In the genomic region with DNA sequence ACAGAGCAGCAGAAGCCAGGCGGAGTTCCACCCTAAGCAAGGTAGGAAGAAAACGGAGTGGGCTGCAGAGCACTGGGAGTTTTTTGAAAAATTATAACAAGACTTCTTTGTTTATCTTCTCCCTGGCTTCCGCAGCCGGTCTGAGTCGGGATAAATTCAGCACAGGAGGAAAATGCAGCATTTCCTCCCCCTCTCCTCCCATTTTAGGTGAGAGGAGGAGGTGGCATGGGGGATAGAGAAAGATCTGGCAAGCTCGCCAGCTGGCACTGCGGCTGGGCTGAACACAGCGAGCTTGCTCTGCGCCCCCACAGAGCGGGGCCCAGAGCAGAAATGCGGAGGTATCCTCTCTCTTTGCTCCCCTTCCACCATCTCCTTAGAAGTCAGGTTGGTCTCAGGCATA, we compare ENCODE assay signal across 19 cellular contexts. TPM values are rescaled to one million over a fixed set of nuclear protein-coding genes. Genes with fewer than 3 reads are reported as not detected.
"Had no signal": no experiment of that assay in that cellular context is flagged by ENCODE, and none has a peak within 500 bp of the region (broad histone marks: within the 10 kb centered on the region; RNA-seq: fewer than 3 reads in every experiment).

No MANE protein-coding gene starts in this region.

- H3K27ac Mint-ChIP-seq: activated CD4-positive, alpha-beta T cell treated with anti-CD3 and anti-CD28 coated beads, Interleukin-2, amount 10 ng/mL, durations not matched to agents 7 days and 5 days; activated naive CD8-positive, alpha-beta T cell treated with anti-CD3 and anti-CD28 coated beads, Interleukin-2, amount 10 ng/mL, durations not matched to agents 7 days and 5 days; memory B cell; natural killer cell had no signal

- DNase-seq: activated CD4-positive, alpha-beta T cell treated with anti-CD3 and anti-CD28 coated beads, Interleukin-2, amount 10 ng/mL, durations not matched to agents 7 days and 5 days; activated CD8-positive, alpha-beta memory T cell treated with anti-CD3 and anti-CD28 coated beads for 24 hours; activated gamma-delta T cell treated with Interleukin-2 at 50 U/mL for 16 hours; activated naive CD8-positive, alpha-beta T cell treated with anti-CD3 and anti-CD28 coated beads, Interleukin-2, amount 10 ng/mL, durations not matched to agents 7 days and 5 days; kidney; left ventricle myocardium superior; natural killer cell; psoas muscle; right lobe of liver; stimulated activated naive CD8-positive, alpha-beta T cell treated with anti-CD3 and anti-CD28 coated beads, Interleukin-15, Interleukin-2, amounts not matched to agents 100 U/mL and 50 U/mL, for 24 hours; SW 1271; thyroid gland; uterus had no signal

- H3K27ac ChIP-seq: ascending aorta, psoas muscle, right lobe of liver, thyroid gland, uterus had no signal

- H3K36me3 Mint-ChIP-seq: activated naive CD8-positive, alpha-beta T cell treated with anti-CD3 and anti-CD28 coated beads, Interleukin-2, amount 10 ng/mL, durations not matched to agents 7 days and 5 days; memory B cell; natural killer cell had no signal

- H3K36me3 ChIP-seq: ascending aorta, right lobe of liver, thyroid gland, uterus had no signal

- H3K27me3 ChIP-seq: ascending aorta, right lobe of liver, thyroid gland, uterus had no signal

- H3K4me1 ChIP-seq: ascending aorta, psoas muscle, right lobe of liver, uterus had no signal

- H3K9me3 Mint-ChIP-seq: activated CD4-positive, alpha-beta T cell treated with anti-CD3 and anti-CD28 coated beads, Interleukin-2, amount 10 ng/mL, durations not matched to agents 7 days and 5 days; activated naive CD8-positive, alpha-beta T cell treated with anti-CD3 and anti-CD28 coated beads, Interleukin-2, amount 10 ng/mL, durations not matched to agents 7 days and 5 days; memory B cell; natural killer cell had no signal

- H3K27me3 Mint-ChIP-seq: activated CD4-positive, alpha-beta T cell treated with anti-CD3 and anti-CD28 coated beads, Interleukin-2, amount 10 ng/mL, durations not matched to agents 7 days and 5 days had no signal

- H3K4me3 Mint-ChIP-seq: activated CD4-positive, alpha-beta T cell treated with anti-CD3 and anti-CD28 coated beads, Interleukin-2, amount 10 ng/mL, durations not matched to agents 7 days and 5 days; activated naive CD8-positive, alpha-beta T cell treated with anti-CD3 and anti-CD28 coated beads, Interleukin-2, amount 10 ng/mL, durations not matched to agents 7 days and 5 days; memory B cell; natural killer cell had no signal

- H3K9me3 ChIP-seq: ascending aorta, psoas muscle, right lobe of liver, thyroid gland, uterus had no signal

- H3K4me3 ChIP-seq: ascending aorta, psoas muscle, right lobe of liver, thyroid gland, uterus had no signal

RNA-seq across cellular contexts. Expression of gene CHRNA1, which starts 17.7 kb away (rescaled TPM):
- total RNA-seq: activated CD4-positive, alpha-beta T cell treated with anti-CD3 and anti-CD28 coated beads, Interleukin-2, amount 10 ng/mL, durations not matched to agents 7 days and 5 days; activated naive CD8-positive, alpha-beta T cell treated with anti-CD3 and anti-CD28 coated beads, Interleukin-2, amount 10 ng/mL, durations not matched to agents 7 days and 5 days; ascending aorta; bronchial epithelial cell; esophagus mucosa; kidney; left ventricle myocardium superior; mucosa of gallbladder; omental fat pad; thyroid gland; uterus had no signal
